In the genomic region with DNA sequence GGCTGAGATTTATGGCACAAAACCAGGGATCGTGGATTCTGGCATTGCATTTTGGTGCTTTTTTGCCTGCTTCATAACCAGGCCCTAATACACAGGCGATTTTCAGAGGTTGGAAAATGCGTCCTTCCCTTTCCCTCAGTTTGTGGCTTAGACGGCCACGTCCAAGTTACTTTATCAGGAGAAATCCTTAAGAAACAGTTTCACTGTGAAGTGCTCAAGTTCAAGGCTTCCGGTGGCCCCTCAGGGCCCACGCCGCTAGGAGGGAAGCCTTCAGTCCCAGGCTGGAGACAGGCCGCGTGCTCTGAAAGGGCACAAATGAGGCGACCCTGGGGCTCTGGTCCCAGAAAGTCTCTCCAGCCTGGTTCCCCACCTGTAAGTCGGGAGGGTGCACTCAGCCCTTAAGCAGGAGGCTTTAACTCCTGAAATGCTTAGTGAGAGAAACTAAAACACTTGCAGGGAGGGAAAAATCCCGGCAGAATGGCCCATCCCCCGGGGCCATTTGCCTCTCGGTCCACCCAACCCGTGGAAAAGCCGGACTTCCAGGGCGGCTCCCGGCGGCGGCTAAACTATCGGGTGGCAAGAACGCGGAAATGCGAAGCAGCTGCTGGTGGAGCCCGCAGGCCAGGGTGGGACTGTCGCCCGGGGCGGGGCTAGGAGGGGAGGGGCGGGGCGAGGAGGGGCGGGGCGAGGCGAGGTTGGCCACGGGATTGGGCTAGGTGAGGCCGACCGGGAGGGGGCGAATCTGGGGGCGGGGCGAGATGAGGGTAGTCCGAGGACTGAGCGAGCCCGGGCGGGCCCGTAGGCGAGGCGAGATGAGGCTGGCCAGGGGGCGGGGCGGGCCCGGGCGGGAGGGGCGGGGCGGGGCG, we compare ENCODE assay signal across 8 cellular contexts. TPM values are rescaled to one million over a fixed set of nuclear protein-coding genes. Genes with fewer than 3 reads are reported as not detected.
DNase-seq lines count a peak whose midpoint lies in the region; TF ChIP-seq lines count a peak whose summit lies in the region.

No MANE protein-coding gene starts in this region.

- H3K4me3 Mint-ChIP-seq in HFFc6, result peak overlapping the region; percentile 75
- peak overlapping the region; percentile 76 for H3K4me3 Mint-ChIP-seq in activated naive CD4-positive, alpha-beta T cell treated with anti-CD3 and anti-CD28 coated beads for 36 hours

- WGBS in suprapubic skin, result 3% methylated on average over 30 of the region's 54 CpGs

- H3K27ac ChIP-seq in SJSA1, result peak overlapping the region; percentile 76
- H3K27ac ChIP-seq in suprapubic skin, result peak overlapping the region; percentile 85

- no peaks in the 10 kb centered on the region for H3K36me3 Mint-ChIP-seq in HFFc6 (ENCODE audit: low read depth)
- no peaks in the 10 kb centered on the region for H3K36me3 Mint-ChIP-seq in activated naive CD4-positive, alpha-beta T cell treated with anti-CD3 and anti-CD28 coated beads for 36 hours (ENCODE audit: low read depth)

- peaks cover 6% of the 10 kb centered on the region for H3K27me3 Mint-ChIP-seq in HFFc6 (ENCODE audit: insufficient read depth)
- no peaks in the 10 kb centered on the region for H3K27me3 Mint-ChIP-seq in activated naive CD4-positive, alpha-beta T cell treated with anti-CD3 and anti-CD28 coated beads for 36 hours (ENCODE audit: low read depth)

- H3K27me3 ChIP-seq in SJSA1 (replicated peaks), result no peaks in the 10 kb centered on the region
- H3K27me3 ChIP-seq in suprapubic skin, result no peaks in the 10 kb centered on the region

- no peak for TF ChIP-seq EP300 in suprapubic skin (IDR thresholded peaks at IDR 0.05)

- CTCF ChIA-PET in activated naive CD4-positive, alpha-beta T cell treated with anti-CD3 and anti-CD28 coated beads for 36 hours (lab: Charles Lee), result interaction anchor here (1.0 to 4.5 kb wide), 3 partner anchors 10 to 22 kb away, joined by 3 to 30 read pairs (median 4); a partner anchor contains a TSS

- DNase-seq in HFFc6, result peak; percentile 93
- DNase-seq in MV-4-11 (lab: John Stamatoyannopoulos, UW), result peak; percentile 85
- peak; percentile 80 to 99 for DNase-seq in SJSA1 (ENCODE audit: low read depth in 1 of 2, low spot score in 2 of 2)
- DNase-seq in activated naive CD4-positive, alpha-beta T cell treated with anti-CD3 and anti-CD28 coated beads for 36 hours, result peak; percentile 99
- DNase-seq in germinal center (ENCODE audit: low spot score), result peak; percentile 100
- peak; percentile 95 for DNase-seq in occipital lobe (lab: John Stamatoyannopoulos, UW)
- peak; percentile 99 for DNase-seq in suprapubic skin (ENCODE audit: low spot score in 2 of 2)

- H3K4me3 ChIP-seq in GM08714 (ENCODE audit: low read length), result peak overlapping the region; percentile 77; the same call in 1 of the 2 replicates
- H3K4me3 ChIP-seq in SJSA1, result peak overlapping the region; percentile 31
- peak overlapping the region; percentile 65 for H3K4me3 ChIP-seq in suprapubic skin

- TF ChIP-seq POLR2A in suprapubic skin (IDR thresholded peaks at IDR 0.05), result peak in 1 of 2 donors; percentile 34

- H3K9me3 ChIP-seq in SJSA1 (replicated peaks), result 0 out of 2 replicates have a peak, but pooled peaks cover 2% of the 10 kb centered on the region
- no peaks in the 10 kb centered on the region for H3K9me3 ChIP-seq in suprapubic skin

- no peak for TF ChIP-seq CTCF in HFFc6 (IDR thresholded peaks at IDR 0.05)
- TF ChIP-seq CTCF in suprapubic skin (IDR thresholded peaks at IDR 0.05), result no peak

- H3K4me1 ChIP-seq in SJSA1 (replicated peaks) (peaks cover 17% of the 10 kb centered on the region), suprapubic skin (peaks cover 35% of the 10 kb centered on the region)

- H3K27ac Mint-ChIP-seq in HFFc6, result peak overlapping the region; percentile 89
- H3K27ac Mint-ChIP-seq in activated naive CD4-positive, alpha-beta T cell treated with anti-CD3 and anti-CD28 coated beads for 36 hours, result peak overlapping the region; percentile 61

- peaks cover 3% of the 10 kb centered on the region; the same call in 1 of the 2 replicates for H3K36me3 ChIP-seq in SJSA1
- H3K36me3 ChIP-seq in suprapubic skin, result no peaks in the 10 kb centered on the region

- H3K9me3 Mint-ChIP-seq in HFFc6, result no peaks in the 10 kb centered on the region
- no peaks in the 10 kb centered on the region for H3K9me3 Mint-ChIP-seq in activated naive CD4-positive, alpha-beta T cell treated with anti-CD3 and anti-CD28 coated beads for 36 hours

- peaks cover 12% of the 10 kb centered on the region for H3K4me1 Mint-ChIP-seq in HFFc6 (ENCODE audit: low read depth)
- H3K4me1 Mint-ChIP-seq in activated naive CD4-positive, alpha-beta T cell treated with anti-CD3 and anti-CD28 coated beads for 36 hours (ENCODE audit: low read depth), result peaks cover 9% of the 10 kb centered on the region

- intact Hi-C loops in activated naive CD4-positive, alpha-beta T cell treated with anti-CD3 and anti-CD28 coated beads for 36 hours (cut with micrococcal nuclease), result loop anchor here (1.0 to 2.0 kb wide), 8 partner anchors 22 to 592 kb away; partner anchors contain the start of genes E2F6, LPIN1, PDIA6 and ROCK2

RNA-seq across cellular contexts. Expression of gene SLC66A3, which starts 0.6 kb away (rescaled TPM):
- total RNA-seq in HFFc6 (2021; fragmentation: NEBNext Ultra II Directional; extraction: Animal tissue kit (Norgen Biotek cat#: 25700)), result 10 to 100 TPM; 11.4 to 17.4 (median 13.0) TPM
- total RNA-seq in SJSA1 (2014; rRNA removed; shearing (Covaris generic)), result 34.7 and 35.7 TPM in 2 replicates
- total RNA-seq in activated naive CD4-positive, alpha-beta T cell treated with anti-CD3 and anti-CD28 coated beads for 36 hours, result 10 to 100 TPM; 10.1 to 11.0 TPM
- total RNA-seq in occipital lobe (9.8 TPM), suprapubic skin (100 to 1,000 TPM in 1 of 4 donors, 10 to 100 TPM in 3; 30.3 to 101 (median 39.7) TPM)

Comparison
In these comparisons a context has a peak if more than half of its experiments do, and no peak if none do; other contexts are left out.
1. Peak in every context shown above with its lines: DNase-seq, H3K4me3 ChIP-seq and H3K27ac ChIP-seq.